In the genomic region with DNA sequence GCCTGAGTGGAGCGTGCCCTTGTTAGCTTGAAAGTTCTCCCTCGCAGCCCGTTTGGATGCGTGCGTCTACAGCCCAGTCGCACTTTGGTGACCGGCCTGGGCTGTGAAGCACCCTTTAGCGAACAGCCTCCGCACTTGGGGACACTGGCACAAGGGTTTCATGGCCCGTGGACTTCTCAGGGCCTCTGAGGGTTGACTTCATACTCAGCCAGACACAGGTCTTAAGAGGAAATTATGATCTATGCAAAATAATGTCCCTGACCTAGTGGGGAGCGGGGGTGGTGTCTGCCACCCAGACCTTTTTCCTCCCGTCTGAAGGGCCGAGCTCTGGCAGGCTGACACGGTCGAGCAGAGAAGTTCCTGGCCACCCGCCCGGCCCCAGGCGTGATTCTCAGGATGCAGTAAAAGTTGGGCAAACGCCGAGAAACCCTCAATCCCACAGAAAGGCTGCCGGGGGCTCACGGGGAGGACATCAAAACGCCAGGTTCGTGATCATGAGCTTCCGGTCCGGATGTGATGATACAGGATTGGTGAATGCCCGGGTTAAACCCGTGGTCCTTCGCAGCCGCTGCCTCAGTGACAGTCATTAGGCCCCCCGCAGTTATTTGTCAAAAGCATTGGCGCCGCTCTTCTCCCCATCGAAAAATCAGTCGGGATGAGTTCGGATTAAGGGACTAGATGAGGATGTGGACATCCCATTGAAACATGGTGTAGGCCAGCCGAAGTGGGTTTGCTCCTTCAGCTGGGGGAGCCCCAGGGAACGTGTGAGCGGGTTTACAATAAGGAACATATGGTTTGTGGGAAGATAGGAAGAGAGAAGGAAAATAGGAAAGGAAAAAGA, we compare ENCODE assay signal across 1 cellular context.
TF ChIP-seq lines count a peak whose summit lies in the region.

No MANE protein-coding gene starts in this region.

TF ChIP-seq in IMR-90, 13 proteins besides CTCF, POLR2A, EP300 and RAD21:
- TF ChIP-seq RFX5 (IDR thresholded peaks at IDR 0.05; ENCODE audit: low read depth, low read length) (no peak), BHLHE40 (IDR thresholded peaks at IDR 0.05; ENCODE audit: low read depth, low read length) (no peak), ELK1 (IDR thresholded peaks at IDR 0.05; ENCODE audit: borderline replicate concordance, low read depth, low read length) (no peak), MXI1 (IDR thresholded peaks at IDR 0.05; ENCODE audit: borderline replicate concordance, low read depth, low read length) (no peak), NFE2L2 (IDR thresholded peaks at IDR 0.05; ENCODE audit: low read depth, low read length) (no peak), CHD1 (IDR thresholded peaks at IDR 0.05; ENCODE audit: low read depth, low read length) (no peak), MAZ (IDR thresholded peaks at IDR 0.05; ENCODE audit: borderline replicate concordance, low read depth, low read length) (no peak), MAFK (IDR thresholded peaks at IDR 0.05; ENCODE audit: low read depth, low read length) (no peak), FOS (IDR thresholded peaks at IDR 0.05; ENCODE audit: low read depth, low read length) (no peak), RCOR1 (IDR thresholded peaks at IDR 0.05; ENCODE audit: insufficient replicate concordance, low read length) (no peak), SMC3 (IDR thresholded peaks at IDR 0.05; ENCODE audit: low read depth, low read length) (no peak), CEBPB (IDR thresholded peaks at IDR 0.05; ENCODE audit: low read depth, low read length) (no peak)
- TF ChIP-seq, protein P1, sequence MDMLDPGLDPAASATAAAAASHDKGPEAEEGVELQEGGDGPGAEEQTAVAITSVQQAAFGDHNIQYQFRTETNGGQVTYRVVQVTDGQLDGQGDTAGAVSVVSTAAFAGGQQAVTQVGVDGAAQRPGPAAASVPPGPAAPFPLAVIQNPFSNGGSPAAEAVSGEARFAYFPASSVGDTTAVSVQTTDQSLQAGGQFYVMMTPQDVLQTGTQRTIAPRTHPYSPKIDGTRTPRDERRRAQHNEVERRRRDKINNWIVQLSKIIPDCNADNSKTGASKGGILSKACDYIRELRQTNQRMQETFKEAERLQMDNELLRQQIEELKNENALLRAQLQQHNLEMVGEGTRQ (IDR thresholded peaks at IDR 0.05; ENCODE audit: low read depth, low read length): no peak
